In genomic region chr9:133843250-133843649, GRCh38 we compare ENCODE assay signal across 17 cellular contexts.
DNase-seq lines count a peak whose midpoint lies in the region; ATAC-seq, FAIRE-seq and TF ChIP-seq lines count a peak whose summit lies in the region.
"Had no signal": no experiment of that assay in that cellular context is flagged by ENCODE, and none has a peak within 500 bp of the region (broad histone marks: within the 10 kb centered on the region; RNA-seq: fewer than 3 reads in every experiment).

No MANE protein-coding gene starts in this region.

- H3K9me3 Mint-ChIP-seq in chondrocyte (ENCODE audit: low read depth): no peaks in the 10 kb centered on the region
- H3K9me3 Mint-ChIP-seq in type B pancreatic cell: no peaks in the 10 kb centered on the region
- H3K9me3 Mint-ChIP-seq: CD8-positive, alpha-beta memory T cell had no signal

- H3K27me3 Mint-ChIP-seq in chondrocyte (ENCODE audit: low read depth): no peaks in the 10 kb centered on the region
- no peaks in the 10 kb centered on the region for H3K27me3 Mint-ChIP-seq in type B pancreatic cell

- no peaks in the 10 kb centered on the region for H3K9me3 ChIP-seq in cardiac muscle cell (ENCODE audit: low read depth)
- no peaks in the 10 kb centered on the region for H3K9me3 ChIP-seq in heart right ventricle
- no peaks in the 10 kb centered on the region for H3K9me3 ChIP-seq in mucosa of rectum (ENCODE audit: control insufficient read depth in 2 of 2, low read length in 2 of 2)
- H3K9me3 ChIP-seq: BLaER1 treated with 17β-estradiol and CSF1 and Interleukin-3, amounts not matched to agents 10 nM and 100 nM; SK-N-SH had no signal

- H3K4me1 Mint-ChIP-seq in chondrocyte (ENCODE audit: low read depth) (peaks cover 42% of the 10 kb centered on the region), type B pancreatic cell (ENCODE audit: unreplicated experiment) (peaks cover 42% of the 10 kb centered on the region)

- no peak for ATAC-seq in heart right ventricle

- DNase-seq in cardiac muscle cell (ENCODE audit: low read depth in 1 of 2, low spot score in 1 of 2): no peak
- no peak for DNase-seq in heart right ventricle
- DNase-seq in chondrocyte (ENCODE audit: low spot score): no peak
- DNase-seq in type B pancreatic cell (ENCODE audit: extremely low spot score, unreplicated experiment): no peak
- no peak for DNase-seq in GM12891 (ENCODE audit: insufficient read length, low spot score)
- DNase-seq in cerebellar cortex (ENCODE audit: low spot score): no peak
- no peak for DNase-seq in urothelium cell line (ENCODE audit: low spot score)
- DNase-seq: CD8-positive, alpha-beta memory T cell; KG1; NCI-H1930; PC-9; RPMI8226; SHP77 treated with DMSO at 0.1 percent for 48 hours; SK-N-SH had no signal

- H3K36me3 Mint-ChIP-seq in chondrocyte (ENCODE audit: low read depth) (no peaks in the 10 kb centered on the region), type B pancreatic cell (no peaks in the 10 kb centered on the region)
- H3K36me3 Mint-ChIP-seq: CD8-positive, alpha-beta memory T cell had no signal

- H3K4me1 ChIP-seq in cardiac muscle cell (ENCODE audit: low read depth): peaks cover 10% of the 10 kb centered on the region
- peaks cover 0 to 43% (median 21%) of the 10 kb centered on the region in 9 donors for H3K4me1 ChIP-seq in heart right ventricle
- peaks cover 24 to 28% of the 10 kb centered on the region in 2 donors for H3K4me1 ChIP-seq in mucosa of rectum (ENCODE audit: control insufficient read depth in 2 of 2, insufficient read depth in 2 of 2, low read length in 2 of 2)

- H3K9ac ChIP-seq in mucosa of rectum (ENCODE audit: low read depth in 1 of 2, low read length in 2 of 2): peak overlapping the region in 1 of 2 donors; percentile 53
- H3K9ac ChIP-seq: SK-N-SH had no signal

- H3K27me3 ChIP-seq in cardiac muscle cell (no peaks in the 10 kb centered on the region), heart right ventricle (no peaks in the 10 kb centered on the region), mucosa of rectum (ENCODE audit: control insufficient read depth in 2 of 2, insufficient read depth in 2 of 2, low read length in 2 of 2) (no peaks in the 10 kb centered on the region)
- H3K27me3 ChIP-seq: BLaER1 treated with 17β-estradiol and CSF1 and Interleukin-3, amounts not matched to agents 10 nM and 100 nM had no signal

- WGBS in heart right ventricle, 2 donors: 97 to 98% methylated on average over 5 of the region's 5 CpGs

- H3K27ac Mint-ChIP-seq in chondrocyte (ENCODE audit: unreplicated experiment) (peak overlapping the region; percentile 63), type B pancreatic cell (peak overlapping the region; percentile 34)
- H3K27ac Mint-ChIP-seq: CD8-positive, alpha-beta memory T cell had no signal

- intact Hi-C loops in heart right ventricle (cut with DNase I): loop anchor here in 1 of 10 donors (10.0 kb wide), 1 partner anchor 72 kb away; no protein-coding TSS in a partner anchor

- no peak overlapping the region for H3K4me3 ChIP-seq in cardiac muscle cell
- no peak overlapping the region for H3K4me3 ChIP-seq in heart right ventricle
- no peak overlapping the region for H3K4me3 ChIP-seq in mucosa of rectum (ENCODE audit: low read length in 2 of 2)
- H3K4me3 ChIP-seq: BLaER1 treated with 17β-estradiol and CSF1 and Interleukin-3, amounts not matched to agents 10 nM and 100 nM; PC-9 had no signal

- TF ChIP-seq CTCF in cardiac muscle cell (IDR thresholded peaks at IDR 0.05; ENCODE audit: low read depth, low read length) (no peak), heart right ventricle (IDR thresholded peaks at IDR 0.05) (no peak), chondrocyte (IDR thresholded peaks at IDR 0.05) (no peak), type B pancreatic cell (conservative IDR thresholded peaks at IDR 0.05) (no peak)

- FAIRE-seq in GM12891 (lab: Jason Lieb, UNC) (no peak), urothelium cell line (lab: Jason Lieb, UNC) (no peak)
- FAIRE-seq: G401.6 had no signal

- H3K36me3 ChIP-seq in cardiac muscle cell (no peaks in the 10 kb centered on the region), heart right ventricle (no peaks in the 10 kb centered on the region), mucosa of rectum (ENCODE audit: control insufficient read depth in 2 of 2, insufficient read depth in 2 of 2, low read length in 2 of 2) (no peaks in the 10 kb centered on the region)

- no peak for TF ChIP-seq POLR2A in GM12891 (IDR thresholded peaks at IDR 0.05; ENCODE audit: low read depth, low read length)

- H3K4me3 Mint-ChIP-seq in chondrocyte (ENCODE audit: unreplicated experiment) (no peak overlapping the region), type B pancreatic cell (peak overlapping the region; percentile 9)
- H3K4me3 Mint-ChIP-seq: CD8-positive, alpha-beta memory T cell had no signal

- H3K27ac ChIP-seq in cardiac muscle cell (peak overlapping the region; percentile 83), heart right ventricle (no peak overlapping the region), mucosa of rectum (ENCODE audit: low read depth in 2 of 2, low read length in 2 of 2) (peak overlapping the region; percentile 73 to 80)
- H3K27ac ChIP-seq: PC-9 had no signal

TF ChIP-seq in GM12891, 5 proteins besides CTCF, POLR2A, EP300 and RAD21:
- TF ChIP-seq POLR2AphosphoS5 (IDR thresholded peaks at IDR 0.05; ENCODE audit: low read depth, low read length): no peak
- TF ChIP-seq SPI1 (IDR thresholded peaks at IDR 0.05; ENCODE audit: low read depth, low read length): no peak
- TF ChIP-seq TAF1 (IDR thresholded peaks at IDR 0.05; ENCODE audit: low read depth, low read length): no peak
- TF ChIP-seq POU2F2 (IDR thresholded peaks at IDR 0.05; ENCODE audit: low read depth, low read length): no peak
- TF ChIP-seq PAX5 (IDR thresholded peaks at IDR 0.05; ENCODE audit: insufficient read depth, low read length, severe bottlenecking): no peak

Comparison
In these comparisons a context has a peak if more than half of its experiments do, and no peak if none do; other contexts are left out.
1. H3K27ac ChIP-seq: peak in cardiac muscle cell (single experiment) and mucosa of rectum (2 of 2); none in heart right ventricle (0 of 10).